ENCODE assay signal across 8 cellular contexts in the genomic region with DNA sequence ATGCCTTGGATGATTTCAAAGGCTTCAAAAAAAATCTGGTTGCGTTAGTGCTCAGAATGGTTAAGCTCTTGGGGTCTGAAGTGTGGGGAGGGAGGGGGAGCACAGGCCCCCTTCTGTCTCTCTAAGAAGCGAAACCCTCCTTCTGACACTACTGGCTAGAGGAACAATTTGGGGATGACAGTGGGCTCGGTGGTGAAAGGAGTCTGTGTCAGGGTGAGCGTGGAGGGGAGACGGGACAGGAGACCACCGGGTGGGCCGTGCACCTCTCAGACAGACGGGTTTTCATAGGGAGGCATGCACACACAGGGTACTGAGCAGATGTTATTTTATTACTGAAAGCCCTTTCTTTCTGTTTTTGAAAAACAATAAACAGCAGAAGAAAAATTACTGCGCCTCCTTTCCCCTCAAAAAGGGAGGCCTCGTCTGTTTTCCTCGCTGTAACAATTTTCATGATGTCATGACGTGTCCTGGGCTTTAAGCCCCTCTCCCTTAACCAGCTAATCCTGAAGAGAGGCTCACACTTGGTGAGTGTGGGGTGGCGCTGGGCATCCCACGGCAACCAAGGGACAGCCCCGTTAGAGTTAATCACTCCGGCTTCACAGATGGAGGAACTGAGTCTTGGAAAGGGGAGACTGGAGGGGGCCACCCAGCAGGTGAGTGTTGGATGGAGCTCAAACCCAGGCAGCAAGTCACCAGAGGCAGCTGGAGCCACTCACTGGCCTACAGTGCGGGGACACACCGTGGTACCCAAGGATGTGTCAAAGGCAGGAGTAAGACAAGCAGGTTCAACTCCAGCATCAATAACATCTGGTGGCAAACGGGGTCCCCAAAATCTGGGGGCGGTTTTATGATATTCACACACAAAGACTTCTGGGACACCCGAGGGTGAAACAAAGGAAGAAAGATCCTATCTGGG. TPM values are rescaled to one million over a fixed set of nuclear protein-coding genes. Genes with fewer than 3 reads are reported as not detected.
A peak's percentile ranks its signal among the peaks of the same experiment; 100 is the strongest.
DNase-seq lines count a peak whose midpoint lies in the region; ATAC-seq and TF ChIP-seq lines count a peak whose summit lies in the region.

No MANE protein-coding gene starts in this region.

- TF ChIP-seq CTCF in glutamatergic neuron (IDR thresholded peaks at IDR 0.05; ENCODE audit: partially characterized antibody, unreplicated experiment) (no peak), upper lobe of left lung (IDR thresholded peaks at IDR 0.05) (no peak)

- H3K36me3 ChIP-seq in CD4-positive, CD25-positive, alpha-beta regulatory T cell (ENCODE audit: control insufficient read depth, insufficient read depth, low read length), result peaks cover 10% of the 10 kb centered on the region
- peaks cover 5 to 48% (median 19%) of the 10 kb centered on the region in 4 donors for H3K36me3 ChIP-seq in upper lobe of left lung

- DNase-seq in CD4-positive, CD25-positive, alpha-beta regulatory T cell, result no peak
- peak; percentile 0 for DNase-seq in RPMI7951 (ENCODE audit: low read depth)
- no peak for DNase-seq in glutamatergic neuron
- no peak for DNase-seq in upper lobe of left lung
- no peak for DNase-seq in CD1c-positive myeloid dendritic cell (ENCODE audit: extremely low spot score)
- no peak for DNase-seq in mesenteric fat pad (ENCODE audit: low spot score)
- DNase-seq in NCI-H2196 treated with DMSO at 0.1 percent for 48 hours (lab: John Stamatoyannopoulos, UW; ENCODE audit: unreplicated experiment), result no peak

- no peaks in the 10 kb centered on the region for H3K9me3 ChIP-seq in CD4-positive, CD25-positive, alpha-beta regulatory T cell (ENCODE audit: control insufficient read depth in 2 of 2, low read length in 2 of 2)
- H3K9me3 ChIP-seq in upper lobe of left lung, result no peaks in the 10 kb centered on the region

- peaks cover 10% of the 10 kb centered on the region for H3K36me3 Mint-ChIP-seq in CD4-positive, CD25-positive, alpha-beta regulatory T cell
- peaks cover 10% of the 10 kb centered on the region for H3K36me3 Mint-ChIP-seq in glutamatergic neuron (ENCODE audit: unreplicated experiment)

- peaks cover 22% of the 10 kb centered on the region for H3K27me3 Mint-ChIP-seq in CD4-positive, CD25-positive, alpha-beta regulatory T cell
- H3K27me3 Mint-ChIP-seq in glutamatergic neuron (ENCODE audit: unreplicated experiment), result peaks cover 14% of the 10 kb centered on the region

- 59 to 75% methylated on average over 21 of the region's 21 CpGs for WGBS in upper lobe of left lung, 2 donors

- H3K4me1 ChIP-seq in CD4-positive, CD25-positive, alpha-beta regulatory T cell (ENCODE audit: control insufficient read depth, insufficient read depth, low read length, poor library complexity, severe bottlenecking), result peaks cover 23% of the 10 kb centered on the region
- H3K4me1 ChIP-seq in upper lobe of left lung, result peaks cover 16 to 23% (median 18%) of the 10 kb centered on the region in 4 donors

- no peak for ATAC-seq in CD4-positive, CD25-positive, alpha-beta regulatory T cell (ENCODE audit: low read depth in 2 of 2)
- ATAC-seq in GM21367 (IDR thresholded peaks at IDR 0.05; ENCODE audit: unreplicated experiment), result peak; percentile 15
- ATAC-seq in upper lobe of left lung (ENCODE audit: low FRiP score in 2 of 2), result no peak

- no peak overlapping the region for H3K27ac ChIP-seq in CD4-positive, CD25-positive, alpha-beta regulatory T cell (ENCODE audit: insufficient read depth, low read length, poor library complexity, severe bottlenecking)
- peak overlapping the region; percentile 3 to 60 (median 48) for H3K27ac ChIP-seq in upper lobe of left lung

- no peak for TF ChIP-seq POLR2A in upper lobe of left lung (IDR thresholded peaks at IDR 0.05)

- peak overlapping the region; percentile 55 for H3K4me3 ChIP-seq in CD4-positive, CD25-positive, alpha-beta regulatory T cell (ENCODE audit: low read depth, low read length)
- H3K4me3 ChIP-seq in upper lobe of left lung, result peak overlapping the region in 2 of 4 donors; percentile 26 to 33

- H3K27ac Mint-ChIP-seq in CD4-positive, CD25-positive, alpha-beta regulatory T cell, result peak overlapping the region; percentile 33 to 88 (median 83)
- peak overlapping the region; percentile 99 for H3K27ac Mint-ChIP-seq in glutamatergic neuron (ENCODE audit: unreplicated experiment)

- no peak for TF ChIP-seq EP300 in upper lobe of left lung (IDR thresholded peaks at IDR 0.05)

- H3K27me3 ChIP-seq in CD4-positive, CD25-positive, alpha-beta regulatory T cell (ENCODE audit: control insufficient read depth, insufficient read depth, low read length), result peaks cover 3% of the 10 kb centered on the region
- no peaks in the 10 kb centered on the region for H3K27me3 ChIP-seq in upper lobe of left lung

- peak overlapping the region; percentile 68 to 87 (median 84) for H3K4me3 Mint-ChIP-seq in CD4-positive, CD25-positive, alpha-beta regulatory T cell
- H3K4me3 Mint-ChIP-seq in glutamatergic neuron (ENCODE audit: unreplicated experiment), result peak overlapping the region; percentile 83

- H3K9me3 Mint-ChIP-seq in CD4-positive, CD25-positive, alpha-beta regulatory T cell, result peaks cover 0 to 1% (median 0%) of the 10 kb centered on the region in 7 donors
- peaks cover 14% of the 10 kb centered on the region for H3K9me3 Mint-ChIP-seq in glutamatergic neuron (ENCODE audit: unreplicated experiment)

- H3K4me1 Mint-ChIP-seq in CD4-positive, CD25-positive, alpha-beta regulatory T cell, result peaks cover 0 to 33% (median 27%) of the 10 kb centered on the region in 4 donors
- H3K4me1 Mint-ChIP-seq in glutamatergic neuron (ENCODE audit: low read depth, unreplicated experiment), result peaks cover 63% of the 10 kb centered on the region

RNA-seq across cellular contexts. Expression of gene PTCH1, which starts 53.4 kb away (rescaled TPM):
- 11.8 TPM for total RNA-seq in CD4-positive, CD25-positive, alpha-beta regulatory T cell
- polyA plus RNA-seq in CD4-positive, CD25-positive, alpha-beta regulatory T cell, result 10 to 100 TPM in 1 of 4 donors, 1 to 10 TPM in 3; 3.5 to 10.6 (median 6.0) TPM
- total RNA-seq in RPMI7951 (2014; rRNA removed; shearing (Covaris generic)), result 2.2 and 2.3 TPM in 2 replicates
- total RNA-seq in glutamatergic neuron (ENCODE audit: unreplicated experiment), result 104 TPM
- 10 to 100 TPM in 5 of 6 donors, 1 to 10 TPM in 1; 7.4 to 28.0 (median 13.9) TPM for total RNA-seq in upper lobe of left lung
- 12.5 TPM for total RNA-seq in mesenteric fat pad
